1 cellular context compared by ENCODE assay signal in the genomic region with DNA sequence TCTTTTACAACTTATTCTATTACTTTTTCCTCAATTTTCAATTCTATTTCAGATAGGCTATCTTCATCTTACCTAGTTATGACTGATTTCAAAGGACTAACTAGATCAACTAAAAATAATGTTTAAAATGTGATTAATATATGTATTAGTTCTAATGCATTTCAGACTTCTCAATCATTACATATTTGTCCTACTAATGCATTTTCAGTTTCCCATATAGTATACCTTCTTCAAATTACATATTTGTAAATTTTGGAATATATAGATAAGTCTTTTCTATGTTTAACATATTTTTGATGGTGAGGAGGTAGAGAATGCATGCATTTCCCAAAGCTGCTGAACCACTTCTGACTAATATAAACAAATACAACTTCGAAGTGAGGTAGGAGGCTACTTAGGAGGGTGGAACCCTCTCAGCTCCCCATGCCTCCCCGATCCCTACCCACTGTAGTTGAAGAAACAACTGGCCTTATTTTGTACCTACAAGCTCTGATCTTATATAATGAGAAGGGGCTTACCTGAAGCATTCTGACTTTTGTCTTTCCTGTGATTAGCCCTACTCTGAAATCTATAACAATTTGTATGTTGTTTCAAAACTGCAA.
TF ChIP-seq lines count a peak whose summit lies in the region.

No MANE protein-coding gene starts in this region.

TF ChIP-seq in K562, 482 proteins besides CTCF, POLR2A, EP300 and RAD21:
- TF ChIP-seq LEF1 (IDR thresholded peaks at IDR 0.05), result 0 out of 2 replicates have a peak, but pooled peaks have one; percentile 20
- TF ChIP-seq, protein P1, sequence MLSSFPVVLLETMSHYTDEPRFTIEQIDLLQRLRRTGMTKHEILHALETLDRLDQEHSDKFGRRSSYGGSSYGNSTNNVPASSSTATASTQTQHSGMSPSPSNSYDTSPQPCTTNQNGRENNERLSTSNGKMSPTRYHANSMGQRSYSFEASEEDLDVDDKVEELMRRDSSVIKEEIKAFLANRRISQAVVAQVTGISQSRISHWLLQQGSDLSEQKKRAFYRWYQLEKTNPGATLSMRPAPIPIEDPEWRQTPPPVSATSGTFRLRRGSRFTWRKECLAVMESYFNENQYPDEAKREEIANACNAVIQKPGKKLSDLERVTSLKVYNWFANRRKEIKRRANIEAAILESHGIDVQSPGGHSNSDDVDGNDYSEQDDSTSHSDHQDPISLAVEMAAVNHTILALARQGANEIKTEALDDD (IDR thresholded peaks at IDR 0.05), result peak; percentile 58
- no peak for TF ChIP-seq ZNF274 (IDR thresholded peaks at IDR 0.05; ENCODE audit: borderline replicate concordance, low read depth, low read length)
- no peak for TF ChIP-seq HMG20B (CRISPR knock-in tag; IDR thresholded peaks at IDR 0.05)
- TF ChIP-seq FOXJ2 (tag; IDR thresholded peaks at IDR 0.05), result 0 out of 2 replicates have a peak, but pooled peaks have one; percentile 9
- TF ChIP-seq NR2F6 (CRISPR knock-in tag; IDR thresholded peaks at IDR 0.05), result no peak
- 0 out of 2 replicates have a peak, but pooled peaks have one; percentile 23 for TF ChIP-seq KAT7 (CRISPR knock-in tag; IDR thresholded peaks at IDR 0.05; ENCODE audit: borderline replicate concordance)
- no peak for TF ChIP-seq BHLHE40 (IDR thresholded peaks at IDR 0.05; ENCODE audit: low read length)
- peak; percentile 68 for TF ChIP-seq DACH1 (IDR thresholded peaks at IDR 0.05; ENCODE audit: partially characterized antibody)
